In genomic region chr16:1708768-1709180, GRCh38 we compare ENCODE assay signal across 11 cellular contexts. TPM values are rescaled to one million over a fixed set of nuclear protein-coding genes. Genes with fewer than 3 reads are reported as not detected.
A peak's percentile ranks its signal among the peaks of the same experiment; 100 is the strongest.
DNase-seq lines count a peak whose midpoint lies in the region; ATAC-seq and TF ChIP-seq lines count a peak whose summit lies in the region.
"Had no signal": no experiment of that assay in that cellular context is flagged by ENCODE, and none has a peak within 500 bp of the region (broad histone marks: within the 10 kb centered on the region; RNA-seq: fewer than 3 reads in every experiment).

No MANE protein-coding gene starts in this region.

- peaks cover 63% of the 10 kb centered on the region for H4K20me1 ChIP-seq in DND-41 (ENCODE audit: insufficient read depth, low read length)

- ATAC-seq in DND-41 (ENCODE audit: insufficient read depth, low read depth) (no peak), natural killer cell (no peak), left colon (no peak), GM18517 (IDR thresholded peaks at IDR 0.05; ENCODE audit: unreplicated experiment) (no peak)

- H3K36me3 ChIP-seq in DND-41 (ENCODE audit: insufficient read depth, low read length) (peaks cover 16% of the 10 kb centered on the region), tibial artery (peaks cover 0 to 13% (median 0%) of the 10 kb centered on the region in 3 donors)

- H3K9me3 ChIP-seq in DND-41 (ENCODE audit: insufficient read depth, low read length, severe bottlenecking), result no peaks in the 10 kb centered on the region
- no peaks in the 10 kb centered on the region for H3K9me3 ChIP-seq in tibial artery

- H3K4me2 ChIP-seq in DND-41 (ENCODE audit: insufficient read depth, low read length), result peak overlapping the region; percentile 95; the same call in 1 of the 2 replicates

- peak overlapping the region; percentile 15; the same call in 1 of the 2 replicates for H3K9ac ChIP-seq in DND-41 (ENCODE audit: low read depth, low read length)

- H3K4me1 Mint-ChIP-seq in natural killer cell, result peaks cover 34 to 48% of the 10 kb centered on the region in 2 donors

- no peaks in the 10 kb centered on the region for H3K9me3 Mint-ChIP-seq in natural killer cell
- H3K9me3 Mint-ChIP-seq: endodermal cell had no signal

- peak overlapping the region; percentile 66 for H3K4me3 Mint-ChIP-seq in natural killer cell

- no peak overlapping the region for H3K4me3 ChIP-seq in DND-41 (ENCODE audit: low read depth in 1 of 2, low read length in 2 of 2)
- no peak overlapping the region for H3K4me3 ChIP-seq in tibial artery

- H3K4me1 ChIP-seq in DND-41 (ENCODE audit: insufficient read depth, low read length) (peaks cover 40% of the 10 kb centered on the region), tibial artery (peaks cover 0 to 50% (median 29%) of the 10 kb centered on the region in 4 donors)

- TF ChIP-seq CTCF in DND-41 (IDR thresholded peaks at IDR 0.05; ENCODE audit: borderline replicate concordance, extremely low read depth, low read length, poor library complexity, severe bottlenecking) (no peak), natural killer cell (IDR thresholded peaks at IDR 0.05) (no peak), tibial artery (IDR thresholded peaks at IDR 0.05) (no peak)

- intact Hi-C loops in natural killer cell (cut with micrococcal nuclease) (loop anchor here (5.0 to 10.0 kb wide), 2 partner anchors 96 to 354 kb away; partner anchors contain the start of genes CRAMP1, GNPTG, IFT140 and TSR3), left colon (cut with DNase I, micrococcal nuclease) (no loop called here), tibial artery (cut with DNase I; ENCODE audit: low total_unique reads) (no loop called here)

- H2AFZ ChIP-seq in DND-41 (ENCODE audit: low read depth, low read length), result no peak overlapping the region

- H3K27me3 Mint-ChIP-seq in natural killer cell (ENCODE audit: low read depth in 2 of 2), result peaks cover 0 to 3% of the 10 kb centered on the region in 2 donors

- H3K27ac ChIP-seq in DND-41 (ENCODE audit: low read length), result no peak overlapping the region
- H3K27ac ChIP-seq in caudate nucleus (ENCODE audit: low read depth, low read length), result no peak overlapping the region
- H3K27ac ChIP-seq in tibial artery, result no peak overlapping the region

- H3K27me3 ChIP-seq in DND-41 (ENCODE audit: insufficient read depth, low read length, poor library complexity) (no peaks in the 10 kb centered on the region), tibial artery (no peaks in the 10 kb centered on the region)

- H3K36me3 Mint-ChIP-seq in natural killer cell, result no peaks in the 10 kb centered on the region

- peak overlapping the region; percentile 86 to 99 for H3K27ac Mint-ChIP-seq in natural killer cell

- no peak for DNase-seq in DND-41
- DNase-seq in NCI-H524 (lab: John Stamatoyannopoulos, UW), result peak; percentile 72 to 93
- DNase-seq in caudate nucleus (lab: John Stamatoyannopoulos, UW), result peak in 43 of 61 donors; percentile 3 to 86 (median 37)
- no peak for DNase-seq in natural killer cell
- DNase-seq in NCI-H748 (lab: John Stamatoyannopoulos, UW; ENCODE audit: unreplicated experiment), result no peak
- DNase-seq in left colon, result no peak
- DNase-seq in tibial artery, result no peak
- DNase-seq: activated CD4-positive, alpha-beta T cell treated with anti-CD3 and anti-CD28 coated beads, Interleukin-2, amount 50 U/mL, for 48 hours; endodermal cell; mesendoderm had no signal

- peaks cover 83% of the 10 kb centered on the region for H3K79me2 ChIP-seq in DND-41 (ENCODE audit: insufficient read depth, low read length)

RNA-seq across cellular contexts. Expression of gene MAPK8IP3, which starts 2.8 kb away (rescaled TPM):
- total RNA-seq in natural killer cell, result 100 to 1,000 TPM; 272 to 291 (median 285) TPM
- total RNA-seq in left colon, result 10 to 100 TPM; 55.2 to 79.0 TPM

RNA-seq across cellular contexts. Expression of gene JPT2, which starts 30.7 kb away (rescaled TPM):
- total RNA-seq in natural killer cell (10 to 100 TPM; 12.2 to 28.4 (median 14.2) TPM), left colon (10 to 100 TPM; 49.8 to 62.4 TPM)

Comparison
In these comparisons a context has a peak if more than half of its experiments do, and no peak if none do; other contexts are left out.
1. DNase-seq: peak in NCI-H524 (2 of 2) and caudate nucleus (43 of 61); none in DND-41 (single experiment), natural killer cell (single experiment), NCI-H748 (single experiment), left colon (0 of 2) and tibial artery (0 of 2).